ENCODE assay signal across 28 cellular contexts in genomic region chr1:219202567-219202966, GRCh38.
"Had no signal": no experiment of that assay in that cellular context is flagged by ENCODE, and none has a peak within 500 bp of the region (broad histone marks: within the 10 kb centered on the region; RNA-seq: fewer than 3 reads in every experiment).

No MANE protein-coding gene starts in this region.

- H3K27ac Mint-ChIP-seq: stimulated activated effector memory CD8-positive, alpha-beta T cell treated with anti-CD3 and anti-CD28 coated beads, Interleukin-12 subunit alpha, Interleukin-12 subunit beta, amount 100 ng/mL, for 72 hours; stimulated activated memory B cell treated with anti-CD40 and anti-IgM and Interleukin-4, amounts not matched to agents 10 μg/mL and 1 μg/mL and 100 μg/mL, for 72 hours; stimulated activated naive B cell treated with anti-CD40 and anti-IgM and Interleukin-4, amounts not matched to agents 10 μg/mL and 1 μg/mL and 100 μg/mL, for 72 hours; stimulated activated naive CD8-positive, alpha-beta T cell treated with anti-CD3 and anti-CD28 coated beads, Interleukin-15, Interleukin-2, amounts not matched to agents 100 ng/mL and 50 ng/mL, for 24 hours; type B pancreatic cell had no signal

- FAIRE-seq: urothelium cell line had no signal

- H3K9me3 Mint-ChIP-seq: stimulated activated effector memory CD8-positive, alpha-beta T cell treated with anti-CD3 and anti-CD28 coated beads, Interleukin-12 subunit alpha, Interleukin-12 subunit beta, amount 100 ng/mL, for 72 hours; stimulated activated memory B cell treated with anti-CD40 and anti-IgM and Interleukin-4, amounts not matched to agents 10 μg/mL and 1 μg/mL and 100 μg/mL, for 72 hours; stimulated activated naive B cell treated with anti-CD40 and anti-IgM and Interleukin-4, amounts not matched to agents 10 μg/mL and 1 μg/mL and 100 μg/mL, for 72 hours; stimulated activated naive CD8-positive, alpha-beta T cell treated with anti-CD3 and anti-CD28 coated beads, Interleukin-15, amount 100 ng/mL, for 72 hours; stimulated activated naive CD8-positive, alpha-beta T cell treated with anti-CD3 and anti-CD28 coated beads, Interleukin-15, Interleukin-2, amounts not matched to agents 100 ng/mL and 50 ng/mL, for 24 hours had no signal

- H3K9me3 ChIP-seq: stomach, suprapubic skin, testis, thoracic aorta, thyroid gland, tibial artery, tibial nerve, transverse colon, upper lobe of left lung, upper lobe of right lung, uterus, vagina had no signal

- H3K4me3 ChIP-seq: stomach, suprapubic skin, testis, thoracic aorta, thyroid gland, tibial artery, tibial nerve, transverse colon, upper lobe of left lung, upper lobe of right lung, uterus, vagina had no signal

- H3K27me3 ChIP-seq: stomach, suprapubic skin, testis, thyroid gland, tibial artery, tibial nerve, transverse colon, upper lobe of left lung, upper lobe of right lung, uterus, vagina had no signal

- ATAC-seq: stimulated activated effector memory CD8-positive, alpha-beta T cell treated with anti-CD3 and anti-CD28 coated beads, Interleukin-12 subunit alpha, Interleukin-12 subunit beta, amount 100 ng/mL, for 72 hours; stimulated activated memory B cell treated with anti-CD40 and anti-IgM and Interleukin-4, amounts not matched to agents 10 μg/mL and 1 μg/mL and 100 μg/mL, for 72 hours; stimulated activated naive B cell treated with anti-CD40 and anti-IgM and Interleukin-4, amounts not matched to agents 10 μg/mL and 1 μg/mL and 100 μg/mL, for 72 hours; stimulated activated naive CD8-positive, alpha-beta T cell treated with anti-CD3 and anti-CD28 coated beads, Interleukin-15, amount 100 ng/mL, for 72 hours; stimulated activated naive CD8-positive, alpha-beta T cell treated with anti-CD3 and anti-CD28 coated beads, Interleukin-15, Interleukin-2, amounts not matched to agents 100 U/mL and 50 U/mL, for 24 hours; upper lobe of right lung had no signal

- H3K27me3 Mint-ChIP-seq: stimulated activated memory B cell treated with anti-CD40 and anti-IgM and Interleukin-4, amounts not matched to agents 10 μg/mL and 1 μg/mL and 100 μg/mL, for 72 hours; stimulated activated naive B cell treated with anti-CD40 and anti-IgM and Interleukin-4, amounts not matched to agents 10 μg/mL and 1 μg/mL and 100 μg/mL, for 72 hours; stimulated activated naive CD8-positive, alpha-beta T cell treated with anti-CD3 and anti-CD28 coated beads, Interleukin-15, amount 100 ng/mL, for 72 hours; stimulated activated naive CD8-positive, alpha-beta T cell treated with anti-CD3 and anti-CD28 coated beads, Interleukin-15, Interleukin-2, amounts not matched to agents 100 ng/mL and 50 ng/mL, for 24 hours; type B pancreatic cell had no signal

- DNase-seq: stimulated activated CD4-positive, alpha-beta T cell treated with anti-CD3 and anti-CD28 coated beads, Interleukin-2, amount 100 ng/mL, for 48 hours; stimulated activated CD4-positive, alpha-beta T cell treated with anti-CD3 and anti-CD28 coated beads, Interleukin-4, amount 100 ng/mL, for 1 hour; stimulated activated CD4-positive, alpha-beta T cell treated with anti-CD3 and anti-CD28 coated beads, Interleukin-4, amount 100 ng/mL, for 24 hours; stimulated activated CD4-positive, alpha-beta T cell treated with anti-CD3 and anti-CD28 coated beads, Interleukin-4, amount 100 ng/mL, for 4 hours; stimulated activated CD8-positive, alpha-beta memory T cell treated with anti-CD3 and anti-CD28 coated beads, Interleukin-4, amount 100 ng/mL, for 48 hours; stimulated activated naive B cell treated with anti-CD40 and anti-IgM and Interleukin-4, amounts not matched to agents 10 μg/mL and 1 μg/mL and 100 μg/mL, for 72 hours; stimulated activated naive CD4-positive, alpha-beta T cell; stimulated activated naive CD4-positive, alpha-beta T cell treated with Interleukin-2 at 50 U/mL for 16 hours; stimulated activated naive CD8-positive, alpha-beta T cell treated with anti-CD3 and anti-CD28 coated beads, Interleukin-15, amount 100 ng/mL, for 72 hours; stimulated activated naive CD8-positive, alpha-beta T cell treated with anti-CD3 and anti-CD28 coated beads, Interleukin-15, Interleukin-2, amounts not matched to agents 100 U/mL and 50 U/mL, for 24 hours; stomach; substantia nigra; testis; thyroid gland; tibial artery; transverse colon; upper lobe of left lung; upper lobe of right lung; uterus had no signal

- H3K4me1 ChIP-seq: stomach, suprapubic skin, testis, thyroid gland, tibial artery, transverse colon, upper lobe of left lung, upper lobe of right lung, uterus, vagina had no signal

- H3K4me1 Mint-ChIP-seq: stimulated activated effector memory CD8-positive, alpha-beta T cell treated with anti-CD3 and anti-CD28 coated beads, Interleukin-12 subunit alpha, Interleukin-12 subunit beta, amount 100 ng/mL, for 72 hours; stimulated activated memory B cell treated with anti-CD40 and anti-IgM and Interleukin-4, amounts not matched to agents 10 μg/mL and 1 μg/mL and 100 μg/mL, for 72 hours had no signal

- H3K36me3 ChIP-seq: thyroid gland, transverse colon, upper lobe of left lung, upper lobe of right lung, uterus, vagina had no signal

- H3K27ac ChIP-seq: stomach, suprapubic skin, testis, thoracic aorta, thyroid gland, tibial artery, tibial nerve, transverse colon, upper lobe of left lung, upper lobe of right lung, uterus, vagina had no signal

- H3K4me3 Mint-ChIP-seq: stimulated activated effector memory CD8-positive, alpha-beta T cell treated with anti-CD3 and anti-CD28 coated beads, Interleukin-12 subunit alpha, Interleukin-12 subunit beta, amount 100 ng/mL, for 72 hours; stimulated activated memory B cell treated with anti-CD40 and anti-IgM and Interleukin-4, amounts not matched to agents 10 μg/mL and 1 μg/mL and 100 μg/mL, for 72 hours; stimulated activated naive B cell treated with anti-CD40 and anti-IgM and Interleukin-4, amounts not matched to agents 10 μg/mL and 1 μg/mL and 100 μg/mL, for 72 hours; stimulated activated naive CD8-positive, alpha-beta T cell treated with anti-CD3 and anti-CD28 coated beads, Interleukin-15, amount 100 ng/mL, for 72 hours; stimulated activated naive CD8-positive, alpha-beta T cell treated with anti-CD3 and anti-CD28 coated beads, Interleukin-15, Interleukin-2, amounts not matched to agents 100 ng/mL and 50 ng/mL, for 24 hours; type B pancreatic cell had no signal
